Comparison of ENCODE assay signal across 27 cellular contexts in the genomic region with DNA sequence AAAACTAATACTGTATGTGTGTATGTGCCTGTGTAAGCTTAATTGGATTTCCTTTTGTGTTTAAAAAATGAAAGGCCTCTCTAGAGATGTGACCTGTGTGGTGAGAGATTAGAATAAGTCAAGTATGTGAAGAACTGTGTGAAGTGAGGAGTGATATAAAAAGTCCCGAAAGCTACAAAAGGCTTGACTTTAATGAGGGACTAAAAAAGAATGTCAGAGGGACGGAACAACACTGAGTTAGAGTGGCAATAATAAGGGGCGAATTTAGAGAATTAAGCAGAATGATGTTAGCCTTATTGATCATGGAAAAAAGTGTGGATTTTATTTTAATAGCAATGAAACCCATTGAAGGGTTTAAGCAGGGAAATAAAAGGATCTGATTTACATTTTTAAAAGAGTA.
DNase-seq lines count a peak whose midpoint lies in the region; ATAC-seq, FAIRE-seq and TF ChIP-seq lines count a peak whose summit lies in the region.
"Had no signal": no experiment of that assay in that cellular context is flagged by ENCODE, and none has a peak within 500 bp of the region (broad histone marks: within the 10 kb centered on the region; RNA-seq: fewer than 3 reads in every experiment).

No MANE protein-coding gene starts in this region.

- TF ChIP-seq RAD21 in K562 (CRISPR knock-in tag; conservative IDR thresholded peaks at IDR 0.05 in 1 of 2, IDR thresholded peaks at IDR 0.05 in 1 of 2): no peak

- CTCF ChIA-PET in K562 (lab: Yijun Ruan, JAX; ENCODE audit: low intra/inter-chr PET ratio): no interaction called here

- H3K27ac Mint-ChIP-seq in natural killer cell: no peak overlapping the region
- H3K27ac Mint-ChIP-seq: CD14-positive monocyte; CD4-positive, alpha-beta memory T cell; CD4-positive, CD25-positive, alpha-beta regulatory T cell; CD8-positive, alpha-beta memory T cell had no signal

- no peak overlapping the region for H3K4me2 ChIP-seq in K562 (ENCODE audit: insufficient read depth, low read length)
- no peak overlapping the region for H3K4me2 ChIP-seq in osteoblast (ENCODE audit: insufficient read depth, low read length)
- H3K4me2 ChIP-seq: BLaER1 had no signal

- H3K36me3 ChIP-seq in ACC112 (ENCODE audit: insufficient read depth, low read length) (no peaks in the 10 kb centered on the region), K562 (ENCODE audit: control insufficient read depth, insufficient read depth, low read length) (no peaks in the 10 kb centered on the region), osteoblast (ENCODE audit: insufficient read depth, low read length) (no peaks in the 10 kb centered on the region)
- H3K36me3 ChIP-seq: BE2C, BLaER1 had no signal

- intact Hi-C loops in K562 (cut with micrococcal nuclease): no loop called here
- intact Hi-C loops in natural killer cell (cut with micrococcal nuclease): no loop called here

- H2AFZ ChIP-seq in ACC112 (ENCODE audit: low read length, unreplicated experiment): peak overlapping the region; percentile 34
- H2AFZ ChIP-seq in K562 (ENCODE audit: low read depth, low read length): no peak overlapping the region
- no peak overlapping the region for H2AFZ ChIP-seq in osteoblast (ENCODE audit: low read length)

- peaks cover 15 to 26% of the 10 kb centered on the region in 2 donors for H3K9me3 Mint-ChIP-seq in natural killer cell

- no TSS peak for BruUV-seq in K562 (replicated peaks; lab: Mats Ljungman, UMichigan)

- FAIRE-seq in K562 (lab: Jason Lieb, UNC): no peak
- FAIRE-seq: A204.1, GM12891, GM19239 had no signal

- POLR2A ChIA-PET in K562 (lab: Yijun Ruan, JAX): no interaction called here

- ATAC-seq in K562 (peak; percentile 15; the same call in 2 of the 3 replicates), natural killer cell (no peak)

- H3K27me3 ChIP-seq in ACC112 (ENCODE audit: insufficient read depth, low read length) (no peaks in the 10 kb centered on the region), K562 (ENCODE audit: control insufficient read depth in 2 of 2, insufficient read depth in 2 of 2, low read length in 2 of 2) (no peaks in the 10 kb centered on the region), osteoblast (ENCODE audit: insufficient read depth, low read length) (no peaks in the 10 kb centered on the region)
- H3K27me3 ChIP-seq: BE2C, BLaER1 had no signal

- no peak overlapping the region for H3K9ac ChIP-seq in K562 (ENCODE audit: insufficient read depth in 1 of 2, low read depth in 2 of 2, low read length in 2 of 2)
- H3K9ac ChIP-seq: BLaER1 had no signal

- in situ Hi-C loops in K562 (cut with MboI): no loop called here

- no peaks in the 10 kb centered on the region for H3K4me1 ChIP-seq in ACC112 (ENCODE audit: control insufficient read depth, insufficient read depth, low read length, unreplicated experiment)
- H3K4me1 ChIP-seq in K562 (replicated peaks in 1 of 2; ENCODE audit: control insufficient read depth in 2 of 2, insufficient read depth in 2 of 2, low read length in 2 of 2): no peaks in the 10 kb centered on the region; a peak in 1 of 5 replicates
- H3K4me1 ChIP-seq in osteoblast (ENCODE audit: insufficient read depth, low read length): no peaks in the 10 kb centered on the region
- H3K4me1 ChIP-seq: BE2C, BLaER1 had no signal

- no peaks in the 10 kb centered on the region for H3K27me3 Mint-ChIP-seq in natural killer cell (ENCODE audit: low read depth in 2 of 2)
- H3K27me3 Mint-ChIP-seq: CD4-positive, alpha-beta memory T cell; CD4-positive, CD25-positive, alpha-beta regulatory T cell; CD8-positive, alpha-beta memory T cell had no signal

- H3K9me1 ChIP-seq in K562 (ENCODE audit: control insufficient read depth, insufficient read depth, low read length): no peaks in the 10 kb centered on the region

- TF ChIP-seq EP300 in K562 (IDR thresholded peaks at IDR 0.05; ENCODE audit: low read length): no peak

- TF ChIP-seq POLR2A in K562 (conservative IDR thresholded peaks at IDR 0.05): no peak

- no peak overlapping the region for H3K4me3 Mint-ChIP-seq in natural killer cell
- H3K4me3 Mint-ChIP-seq: CD14-positive monocyte; CD8-positive, alpha-beta memory T cell had no signal

- H3K4me3 ChIP-seq in ACC112 (ENCODE audit: low read depth, low read length): no peak overlapping the region
- no peak overlapping the region for H3K4me3 ChIP-seq in K562
- H3K4me3 ChIP-seq in retinal pigment epithelial cell (ENCODE audit: low read length): no peak overlapping the region
- no peak overlapping the region for H3K4me3 ChIP-seq in osteoblast (ENCODE audit: insufficient read depth, low read length)
- H3K4me3 ChIP-seq: BLaER1 had no signal

- H3K4me1 Mint-ChIP-seq in natural killer cell: no peaks in the 10 kb centered on the region
- H3K4me1 Mint-ChIP-seq: CD14-positive monocyte; CD4-positive, alpha-beta memory T cell; CD4-positive, CD25-positive, alpha-beta regulatory T cell; CD8-positive, alpha-beta memory T cell had no signal

- H3K27ac ChIP-seq in ACC112 (ENCODE audit: low read depth, low read length) (no peak overlapping the region), K562 (ENCODE audit: extremely low read depth, low read depth, low read length) (no peak overlapping the region), osteoblast (ENCODE audit: low read depth, low read length) (no peak overlapping the region)
- H3K27ac ChIP-seq: BLaER1 had no signal

- peak; percentile 7 for DNase-seq in NCI-H345 (lab: John Stamatoyannopoulos, UW)
- no peak for DNase-seq in NCI-H345 treated with DMSO at 0.1 percent for 48 hours (lab: John Stamatoyannopoulos, UW; ENCODE audit: unreplicated experiment)
- no peak for DNase-seq in K562 (ENCODE audit: extremely low read depth in 1 of 4, low spot score in 3 of 4)
- peak; percentile 25 for DNase-seq in retinal pigment epithelial cell (ENCODE audit: low read depth)
- DNase-seq in natural killer cell: no peak
- DNase-seq in GDM1 (lab: John Stamatoyannopoulos, UW): no peak
- DNase-seq in osteoblast (ENCODE audit: insufficient read length, low spot score, missing footprints): no peak
- DNase-seq: 8988T; ACHN; BE2C; C1 segment of cervical spinal cord; CD4-positive, alpha-beta memory T cell; CD4-positive, CD25-positive, alpha-beta regulatory T cell; CD8-positive, alpha-beta memory T cell; COR-L47; DMS 273 treated with DMSO at 0.1 percent for 48 hours; DMS53; DMS79; DND-41; EL; GF-D8 had no signal

- TF ChIP-seq CTCF in K562 (IDR thresholded peaks at IDR 0.05 in 2 of 3, conservative IDR thresholded peaks at IDR 0.05 in 1 of 3; ENCODE audit: insufficient read depth in 2 of 3, low read depth in 1 of 3, low read length in 3 of 3): no peak
- TF ChIP-seq CTCF in retinal pigment epithelial cell (conservative IDR thresholded peaks at IDR 0.05; ENCODE audit: low read depth, low read length): no peak
- TF ChIP-seq CTCF in natural killer cell (IDR thresholded peaks at IDR 0.05): no peak
- no peak for TF ChIP-seq CTCF in osteoblast (IDR thresholded peaks at IDR 0.05; ENCODE audit: extremely low read depth, low read depth, low read length)

- H3K79me2 ChIP-seq in ACC112 (ENCODE audit: control insufficient read depth, insufficient read depth, low read length, unreplicated experiment) (no peaks in the 10 kb centered on the region), K562 (ENCODE audit: control insufficient read depth, insufficient read depth, low read length) (no peaks in the 10 kb centered on the region), osteoblast (ENCODE audit: insufficient read depth, low read length) (no peaks in the 10 kb centered on the region)

- no peaks in the 10 kb centered on the region for H3K9me3 ChIP-seq in K562 (replicated peaks; ENCODE audit: control insufficient read depth, insufficient read depth, low read depth, low read length)
- H3K9me3 ChIP-seq in osteoblast (ENCODE audit: low read depth, low read length): peaks cover 2% of the 10 kb centered on the region
- H3K9me3 ChIP-seq: BE2C, BLaER1 had no signal

- 2% methylated on average over 3 of the region's 3 CpGs for WGBS in K562 (ENCODE audit: insufficient coverage, low coverage, missing lambda C conversion rate)

- peaks cover 7% of the 10 kb centered on the region for H3K36me3 Mint-ChIP-seq in natural killer cell
- H3K36me3 Mint-ChIP-seq: CD14-positive monocyte; CD4-positive, alpha-beta memory T cell; CD4-positive, CD25-positive, alpha-beta regulatory T cell; CD8-positive, alpha-beta memory T cell had no signal

- no peaks in the 10 kb centered on the region for H4K20me1 ChIP-seq in K562 (replicated peaks; ENCODE audit: control insufficient read depth, insufficient read depth, low read length)
- no peaks in the 10 kb centered on the region for H4K20me1 ChIP-seq in osteoblast (ENCODE audit: insufficient read depth, low read length)
- H4K20me1 ChIP-seq: BLaER1 had no signal

TF ChIP-seq in K562, 482 proteins besides CTCF, POLR2A, EP300 and RAD21 (continues in another document):
- TF ChIP-seq PHB (CRISPR knock-in tag; IDR thresholded peaks at IDR 0.05) (no peak), SNIP1 (IDR thresholded peaks at IDR 0.05; ENCODE audit: low read depth) (no peak), SREBF1 (IDR thresholded peaks at IDR 0.05; ENCODE audit: borderline replicate concordance, low read depth, low read length) (no peak), RFX1 (IDR thresholded peaks at IDR 0.05) (no peak)
- TF ChIP-seq, protein P1, sequence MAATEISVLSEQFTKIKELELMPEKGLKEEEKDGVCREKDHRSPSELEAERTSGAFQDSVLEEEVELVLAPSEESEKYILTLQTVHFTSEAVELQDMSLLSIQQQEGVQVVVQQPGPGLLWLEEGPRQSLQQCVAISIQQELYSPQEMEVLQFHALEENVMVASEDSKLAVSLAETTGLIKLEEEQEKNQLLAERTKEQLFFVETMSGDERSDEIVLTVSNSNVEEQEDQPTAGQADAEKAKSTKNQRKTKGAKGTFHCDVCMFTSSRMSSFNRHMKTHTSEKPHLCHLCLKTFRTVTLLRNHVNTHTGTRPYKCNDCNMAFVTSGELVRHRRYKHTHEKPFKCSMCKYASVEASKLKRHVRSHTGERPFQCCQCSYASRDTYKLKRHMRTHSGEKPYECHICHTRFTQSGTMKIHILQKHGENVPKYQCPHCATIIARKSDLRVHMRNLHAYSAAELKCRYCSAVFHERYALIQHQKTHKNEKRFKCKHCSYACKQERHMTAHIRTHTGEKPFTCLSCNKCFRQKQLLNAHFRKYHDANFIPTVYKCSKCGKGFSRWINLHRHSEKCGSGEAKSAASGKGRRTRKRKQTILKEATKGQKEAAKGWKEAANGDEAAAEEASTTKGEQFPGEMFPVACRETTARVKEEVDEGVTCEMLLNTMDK (IDR thresholded peaks at IDR 0.05; ENCODE audit: borderline replicate concordance, insufficient read depth, low read depth, low read length, poor library complexity, severe bottlenecking): no peak
- TF ChIP-seq, protein P2, sequence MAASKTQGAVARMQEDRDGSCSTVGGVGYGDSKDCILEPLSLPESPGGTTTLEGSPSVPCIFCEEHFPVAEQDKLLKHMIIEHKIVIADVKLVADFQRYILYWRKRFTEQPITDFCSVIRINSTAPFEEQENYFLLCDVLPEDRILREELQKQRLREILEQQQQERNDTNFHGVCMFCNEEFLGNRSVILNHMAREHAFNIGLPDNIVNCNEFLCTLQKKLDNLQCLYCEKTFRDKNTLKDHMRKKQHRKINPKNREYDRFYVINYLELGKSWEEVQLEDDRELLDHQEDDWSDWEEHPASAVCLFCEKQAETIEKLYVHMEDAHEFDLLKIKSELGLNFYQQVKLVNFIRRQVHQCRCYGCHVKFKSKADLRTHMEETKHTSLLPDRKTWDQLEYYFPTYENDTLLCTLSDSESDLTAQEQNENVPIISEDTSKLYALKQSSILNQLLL (CRISPR knock-in tag; IDR thresholded peaks at IDR 0.05; ENCODE audit: borderline replicate concordance): no peak

Comparison
In these comparisons a context has a peak if more than half of its experiments do, and no peak if none do; other contexts are left out.
1. DNase-seq: peak in NCI-H345 (single experiment) and retinal pigment epithelial cell (single experiment); none in NCI-H345 treated with DMSO at 0.1 percent for 48 hours (single experiment), K562 (0 of 4), natural killer cell (single experiment), GDM1 (single experiment) and osteoblast (single experiment).